Comparison of ENCODE assay signal across 2 cellular contexts in the genomic region with DNA sequence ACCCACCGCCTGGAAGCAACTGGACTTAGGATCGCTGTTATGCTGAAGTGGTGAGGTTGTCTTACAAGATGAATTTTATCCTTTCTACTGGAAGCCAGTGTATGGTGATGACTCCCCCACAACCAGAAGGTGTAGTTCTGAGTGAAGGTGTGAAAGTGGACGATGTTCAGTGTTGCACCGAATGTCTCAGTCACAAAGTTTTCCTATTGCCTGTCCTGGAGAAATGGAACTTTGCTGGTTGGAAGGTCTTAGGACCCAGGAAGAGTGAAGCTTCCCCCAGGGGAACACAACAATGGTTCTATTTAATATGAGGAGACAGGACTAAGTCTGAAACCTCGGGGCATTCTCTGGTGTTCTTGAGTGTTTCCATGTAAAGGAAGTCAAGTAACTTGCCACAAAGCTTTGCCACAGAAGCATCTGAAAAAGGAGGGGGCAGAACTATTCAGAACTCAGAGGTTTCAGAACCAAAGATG.
TF ChIP-seq lines count a peak whose summit lies in the region.

No MANE protein-coding gene starts in this region.

TF ChIP-seq in A549, 52 proteins besides CTCF, POLR2A, EP300 and RAD21:
- TF ChIP-seq HEYL (CRISPR knock-in tag; IDR thresholded peaks at IDR 0.05) (no peak), POLR2AphosphoS2 (conservative IDR thresholded peaks at IDR 0.05; ENCODE audit: low read length) (peak; percentile 63; the same call in 1 of the 2 replicates), CEBPB (IDR thresholded peaks at IDR 0.05) (no peak)

TF ChIP-seq in GM12878, 131 proteins besides CTCF, POLR2A, EP300 and RAD21:
- TF ChIP-seq JUND (IDR thresholded peaks at IDR 0.05; ENCODE audit: low read depth, low read length) (no peak), POLR2AphosphoS2 (IDR thresholded peaks at IDR 0.05; ENCODE audit: low read depth, low read length) (no peak), ZBED1 (IDR thresholded peaks at IDR 0.05; ENCODE audit: borderline replicate concordance) (0 out of 2 replicates have a peak, but pooled peaks have one; percentile 10), MTA3 (IDR thresholded peaks at IDR 0.05; ENCODE audit: borderline replicate concordance, low read length) (0 out of 2 replicates have a peak, but pooled peaks have one; percentile 35), BCL11A (IDR thresholded peaks at IDR 0.05; ENCODE audit: low read depth, low read length) (no peak), NR2C2 (IDR thresholded peaks at IDR 0.05; ENCODE audit: borderline replicate concordance, control insufficient read depth, insufficient read length, low read depth) (no peak)
